In genomic region chr2:38380397-38381130, GRCh38 we compare ENCODE assay signal across 11 cellular contexts. TPM values are rescaled to one million over a fixed set of nuclear protein-coding genes. Genes with fewer than 3 reads are reported as not detected.
DNase-seq lines count a peak whose midpoint lies in the region; ATAC-seq, FAIRE-seq and TF ChIP-seq lines count a peak whose summit lies in the region.
"Had no signal": no experiment of that assay in that cellular context is flagged by ENCODE, and none has a peak within 500 bp of the region (broad histone marks: within the 10 kb centered on the region; RNA-seq: fewer than 3 reads in every experiment).

No MANE protein-coding gene starts in this region.

- 60 to 84% (median 67%) methylated on average over 10 of the region's 10 CpGs for WGBS in small intestine, 3 donors
- 59 to 70% (median 63%) methylated on average over 10 of the region's 10 CpGs for WGBS in heart left ventricle, 4 donors

- no peak for ATAC-seq in HG03520 (IDR thresholded peaks at IDR 0.05; ENCODE audit: unreplicated experiment)
- ATAC-seq in heart left ventricle = no peak

- no peaks in the 10 kb centered on the region for H3K27me3 ChIP-seq in effector memory CD4-positive, alpha-beta T cell (replicated peaks; ENCODE audit: control insufficient read depth, insufficient read depth, low read length, poor library complexity, severe bottlenecking)
- H3K27me3 ChIP-seq in small intestine (ENCODE audit: control insufficient read depth in 2 of 2, insufficient read depth in 2 of 2, low read length in 2 of 2) (no peaks in the 10 kb centered on the region), heart left ventricle (no peaks in the 10 kb centered on the region)

- H3K4me3 ChIP-seq in effector memory CD4-positive, alpha-beta T cell (ENCODE audit: insufficient read depth, low read depth, low read length, poor library complexity, severe bottlenecking) = no peak overlapping the region
- no peak overlapping the region for H3K4me3 ChIP-seq in small intestine (ENCODE audit: low read depth in 1 of 2, low read length in 2 of 2)
- no peak overlapping the region for H3K4me3 ChIP-seq in heart left ventricle

- no peak for FAIRE-seq in small intestine (lab: Jason Lieb, UNC)

- peak overlapping the region; percentile 25 for H3K27ac ChIP-seq in effector memory CD4-positive, alpha-beta T cell (ENCODE audit: insufficient read depth, low read length, poor library complexity, severe bottlenecking)
- peak overlapping the region in 1 of 2 donors; percentile 21 for H3K27ac ChIP-seq in small intestine (ENCODE audit: low read depth in 1 of 2, low read length in 1 of 2)
- H3K27ac ChIP-seq in heart left ventricle = peak overlapping the region in 1 of 12 donors; percentile 64

- TF ChIP-seq CTCF in heart left ventricle (IDR thresholded peaks at IDR 0.05) = no peak

- DNase-seq in AML-193 (lab: John Stamatoyannopoulos, UW) (peak; percentile 94 to 96), GDM1 (lab: John Stamatoyannopoulos, UW) (peak; percentile 49), OCI-M1 (lab: John Stamatoyannopoulos, UW) (peak; percentile 53), small intestine (no peak), heart left ventricle (no peak), NCI-H774 (lab: John Stamatoyannopoulos, UW) (no peak)
- no peak for DNase-seq in effector memory CD4-positive, alpha-beta T cell
- DNase-seq: activated gamma-delta T cell; NCI-H2171 treated with DMSO at 0.1 percent for 48 hours; stimulated activated CD4-positive, alpha-beta T cell treated with anti-CD3 and anti-CD28 coated beads, Interleukin-4, amount 100 ng/mL, for 24 hours had no signal

- peaks cover 24% of the 10 kb centered on the region for H3K4me1 ChIP-seq in effector memory CD4-positive, alpha-beta T cell (ENCODE audit: control insufficient read depth, insufficient read depth, low read length, poor library complexity, severe bottlenecking)
- no peaks in the 10 kb centered on the region for H3K4me1 ChIP-seq in small intestine (ENCODE audit: control insufficient read depth in 2 of 2, insufficient read depth in 1 of 2, low read depth in 1 of 2, low read length in 1 of 2)
- peaks cover 0 to 27% (median 6%) of the 10 kb centered on the region in 12 donors for H3K4me1 ChIP-seq in heart left ventricle

- no peak for TF ChIP-seq POLR2A in heart left ventricle (IDR thresholded peaks at IDR 0.05)

- no peaks in the 10 kb centered on the region for H3K36me3 ChIP-seq in effector memory CD4-positive, alpha-beta T cell (ENCODE audit: control insufficient read depth, insufficient read depth, low read length)
- H3K36me3 ChIP-seq in small intestine (ENCODE audit: control insufficient read depth in 2 of 2, insufficient read depth in 2 of 2, low read length in 2 of 2) = no peaks in the 10 kb centered on the region
- H3K36me3 ChIP-seq in heart left ventricle = no peaks in the 10 kb centered on the region

- H3K9me3 ChIP-seq in effector memory CD4-positive, alpha-beta T cell (ENCODE audit: control insufficient read depth, low read length) = no peaks in the 10 kb centered on the region
- H3K9me3 ChIP-seq in small intestine (ENCODE audit: control insufficient read depth, low read depth) (no peaks in the 10 kb centered on the region), heart left ventricle (no peaks in the 10 kb centered on the region)

- intact Hi-C loops in heart left ventricle (cut with DNase I) = loop anchor here in 1 of 10 donors (10.0 kb wide), 1 partner anchor 124 kb away; no protein-coding TSS in a partner anchor

RNA-seq across cellular contexts. Expression of gene ATL2, which starts 3.5 kb away (rescaled TPM):
- polyA plus RNA-seq in small intestine (10 to 100 TPM; 26.2 to 39.8 (median 29.3) TPM), heart left ventricle (10 to 100 TPM in 1 of 2 donors, 1 to 10 TPM in 1; 8.7 to 25.5 TPM)
- total RNA-seq in heart left ventricle = 10 to 100 TPM; 25.7 to 41.9 (median 30.6) TPM

Comparison
In these comparisons a context has a peak if more than half of its experiments do, and no peak if none do; other contexts are left out.
1. DNase-seq: peak in AML-193 (2 of 2), GDM1 (single experiment) and OCI-M1 (single experiment); none in effector memory CD4-positive, alpha-beta T cell (0 of 3), small intestine (single experiment), heart left ventricle (0 of 5) and NCI-H774 (single experiment).